8 cellular contexts compared by ENCODE assay signal in genomic region chr3:46930945-46931403, GRCh38. TPM values are rescaled to one million over a fixed set of nuclear protein-coding genes. Genes with fewer than 3 reads are reported as not detected.
A peak's percentile ranks its signal among the peaks of the same experiment; 100 is the strongest.
DNase-seq lines count a peak whose midpoint lies in the region; ATAC-seq, FAIRE-seq and TF ChIP-seq lines count a peak whose summit lies in the region.

No MANE protein-coding gene starts in this region.

- no peaks in the 10 kb centered on the region for H3K9me3 Mint-ChIP-seq in Calu3 (ENCODE audit: low read depth, unreplicated experiment)

- 30 to 59% (median 41%) methylated on average over 3 of the region's 3 CpGs for WGBS in psoas muscle, 3 donors

- no peaks in the 10 kb centered on the region for H3K9me3 ChIP-seq in psoas muscle

- no peaks in the 10 kb centered on the region for H3K27me3 ChIP-seq in psoas muscle (ENCODE audit: insufficient read depth in 3 of 3, low read length in 2 of 3)

- H3K4me1 Mint-ChIP-seq in Calu3 (ENCODE audit: low read depth, unreplicated experiment) = peaks cover 52% of the 10 kb centered on the region

- no peak for FAIRE-seq in HTR-8/SVneo (lab: Jason Lieb, UNC)

- CTCF ChIA-PET in Calu3 (lab: Charles Lee) = interaction anchor here (1.1 to 1.7 kb wide), 5 partner anchors 8 to 56 kb away, joined by 3 to 5 read pairs (median 4); partner anchors contain the start of genes CCDC12 and NBEAL2

- H3K4me3 Mint-ChIP-seq in Calu3 (ENCODE audit: low read depth, unreplicated experiment) = peak overlapping the region; percentile 54

- peak overlapping the region; percentile 95 for H3K27ac ChIP-seq in psoas muscle

- H3K36me3 ChIP-seq in psoas muscle (ENCODE audit: insufficient read depth in 1 of 2, low read depth in 1 of 2) = no peaks in the 10 kb centered on the region

- no peak for TF ChIP-seq CTCF in Calu3 (IDR thresholded peaks at IDR 0.05; ENCODE audit: unreplicated experiment)
- no peak for TF ChIP-seq CTCF in psoas muscle (IDR thresholded peaks at IDR 0.05)

- H3K36me3 Mint-ChIP-seq in Calu3 (ENCODE audit: insufficient read depth, unreplicated experiment) = peaks cover 47% of the 10 kb centered on the region

- peak overlapping the region; percentile 4 for H3K4me3 ChIP-seq in psoas muscle

- no TSS peak for BruUV-seq in Calu3 (replicated peaks; lab: Mats Ljungman, UMichigan)

- H3K27ac Mint-ChIP-seq in Calu3 (ENCODE audit: unreplicated experiment) = peak overlapping the region; percentile 95

- peaks cover 99% of the 10 kb centered on the region for H3K4me1 ChIP-seq in psoas muscle

- DNase-seq in Calu3 (peak; percentile 52), SK-MEL-5 (ENCODE audit: low read depth, low spot score) (peak; percentile 23), fibroblast of gingiva (ENCODE audit: low read depth) (peak; percentile 52), psoas muscle (peak in 1 of 2 donors; percentile 5), KBM-7 (no peak), NCI-H446 (lab: John Stamatoyannopoulos, UW) (no peak), HTR-8/SVneo (ENCODE audit: insufficient read length, low spot score) (no peak)

- H3K27me3 Mint-ChIP-seq in Calu3 (ENCODE audit: unreplicated experiment) = no peaks in the 10 kb centered on the region

- ATAC-seq in psoas muscle (no peak), GM18907 (IDR thresholded peaks at IDR 0.05; ENCODE audit: unreplicated experiment) (no peak)

- intact Hi-C loops in Calu3 (cut with micrococcal nuclease; ENCODE audit: unreplicated experiment) (loop anchor here (2.0 to 5.0 kb wide), 2 partner anchors 14 to 51 kb away; no protein-coding TSS in a partner anchor), psoas muscle (cut with DNase I) (no loop called here)

- in situ Hi-C loops in SK-MEL-5 (cut with HindIII; ENCODE audit: low pct_unique_long_range_greater_than_20kb, low sequenced_read_pairs) (no loop called here), KBM-7 (cut with MboI; ENCODE audit: low pct_unique_long_range_greater_than_20kb, low sequenced_read_pairs) (no loop called here)

RNA-seq across cellular contexts. Expression of gene CCDC12, which starts 45.6 kb away (rescaled TPM):
- total RNA-seq in Calu3 (2022) (47.3 and 47.5 TPM in 2 replicates), psoas muscle (10 to 100 TPM; 25.1 to 36.4 (median 34.9) TPM)
- total RNA-seq in SK-MEL-5 (2014; rRNA removed; shearing (Covaris generic)) = 21.5 and 24.6 TPM in 2 replicates
- 28.3 and 31.4 TPM in 2 replicates for polyA plus RNA-seq in SK-MEL-5 (2015; cell fraction: cytosol; rRNA removed)
- polyA plus RNA-seq in SK-MEL-5 (2015; cell fraction: nucleus; rRNA removed) = 21.1 and 24.3 TPM in 2 replicates
- polyA plus RNA-seq in psoas muscle = 10 to 100 TPM; 47.0 to 69.8 (median 55.5) TPM

RNA-seq across cellular contexts. Expression of gene NBEAL2, which starts 48.5 kb away (rescaled TPM):
- total RNA-seq in Calu3 (2022) (115 and 143 TPM in 2 replicates), psoas muscle (10 to 100 TPM in 1 of 4 donors, 1 to 10 TPM in 3; 7.3 to 11.2 (median 7.7) TPM)
- total RNA-seq in SK-MEL-5 (2014; rRNA removed; shearing (Covaris generic)) = 5.3 and 6.1 TPM in 2 replicates
- polyA plus RNA-seq in SK-MEL-5 (2015; cell fraction: cytosol; rRNA removed) = 10.2 and 10.9 TPM in 2 replicates
- 100 and 116 TPM in 2 replicates for polyA plus RNA-seq in SK-MEL-5 (2015; cell fraction: nucleus; rRNA removed)
- polyA plus RNA-seq in psoas muscle = 10 to 100 TPM in 1 of 3 donors, 1 to 10 TPM in 2; 5.4 to 13.0 (median 6.4) TPM

RNA-seq across cellular contexts. Expression of gene PTH1R, which starts 53.5 kb away (rescaled TPM):
- total RNA-seq in Calu3 (2022) = not detected in 2 replicates
- total RNA-seq in SK-MEL-5 (2014; rRNA removed; shearing (Covaris generic)) = 0.48 TPM in 1 of 2 replicates, not detected in the other
- 0.13 and 0.14 TPM in 2 replicates for polyA plus RNA-seq in SK-MEL-5 (2015; cell fraction: cytosol; rRNA removed)
- polyA plus RNA-seq in SK-MEL-5 (2015; cell fraction: nucleus; rRNA removed) = 7.0 TPM in 1 of 2 replicates, not detected in the other
- 1 to 10 TPM; 1.1 to 5.9 (median 4.1) TPM for total RNA-seq in psoas muscle
- polyA plus RNA-seq in psoas muscle = 1 to 10 TPM; 4.0 to 5.2 (median 4.2) TPM

Comparison
In these comparisons a context has a peak if more than half of its experiments do, and no peak if none do; other contexts are left out.
1. DNase-seq: peak in Calu3 (single experiment), SK-MEL-5 (single experiment) and fibroblast of gingiva (single experiment); none in KBM-7 (single experiment), NCI-H446 (0 of 2) and HTR-8/SVneo (single experiment).